ENCODE assay signal across 36 cellular contexts in genomic region chr10:84693006-84693405, GRCh38.
"Had no signal": no experiment of that assay in that cellular context is flagged by ENCODE, and none has a peak within 500 bp of the region (broad histone marks: within the 10 kb centered on the region; RNA-seq: fewer than 3 reads in every experiment).

No MANE protein-coding gene starts in this region.

- H3K4me3 Mint-ChIP-seq: activated B cell treated with CpG ODN at 0.5 μM for 24 hours; activated CD8-positive, alpha-beta memory T cell treated with anti-CD3 and anti-CD28 coated beads, Interleukin-2, amount 10 ng/mL, durations not matched to agents 7 days and 5 days; activated CD8-positive, alpha-beta T cell treated with anti-CD3 and anti-CD28 coated beads, Interleukin-2, amount 10 ng/mL, durations not matched to agents 7 days and 5 days; activated naive CD4-positive, alpha-beta T cell treated with anti-CD3 and anti-CD28 coated beads for 36 hours; activated naive CD4-positive, alpha-beta T cell treated with anti-CD3 and anti-CD28 coated beads, Interleukin-2, amount 50 U/mL, for 24 hours; activated naive CD8-positive, alpha-beta T cell treated with anti-CD3 and anti-CD28 coated beads for 36 hours; activated naive CD8-positive, alpha-beta T cell treated with anti-CD3 and anti-CD28 coated beads, Interleukin-2, amount 50 U/mL, for 24 hours; activated T-helper 1 cell treated with anti-CD3 and anti-CD28 coated beads, Interleukin-12 subunit alpha, Interleukin-12 subunit beta, Interleukin-2, Interleukin-4 antibody, amounts not matched to agents 30 ng/mL and 10 ng/mL and 1 ng/mL, durations not matched to agents 14 hours and 24 hours and 36 hours; T-helper 17 cell; T-helper 2 cell treated with Interferon-gamma antibody and Interleukin-4, amounts not matched to agents 5 μg/mL and 100 μg/mL, for 36 hours had no signal

- H3K4me1 Mint-ChIP-seq: activated B cell treated with CpG ODN at 0.5 μM for 24 hours; activated CD8-positive, alpha-beta memory T cell treated with anti-CD3 and anti-CD28 coated beads, Interleukin-2, amount 10 ng/mL, durations not matched to agents 7 days and 5 days; activated naive CD4-positive, alpha-beta T cell treated with anti-CD3 and anti-CD28 coated beads, Interleukin-2, amount 50 U/mL, for 24 hours; activated naive CD8-positive, alpha-beta T cell treated with anti-CD3 and anti-CD28 coated beads for 36 hours; activated naive CD8-positive, alpha-beta T cell treated with anti-CD3 and anti-CD28 coated beads, Interleukin-2, amount 50 U/mL, for 24 hours; T-helper 17 cell had no signal

- H3K36me3 Mint-ChIP-seq: activated CD8-positive, alpha-beta memory T cell treated with anti-CD3 and anti-CD28 coated beads, Interleukin-2, amount 10 ng/mL, durations not matched to agents 7 days and 5 days; activated naive CD4-positive, alpha-beta T cell treated with anti-CD3 and anti-CD28 coated beads, Interleukin-2, amount 50 U/mL, for 24 hours; activated naive CD8-positive, alpha-beta T cell treated with anti-CD3 and anti-CD28 coated beads for 36 hours had no signal

- H3K27me3 Mint-ChIP-seq: activated CD8-positive, alpha-beta memory T cell treated with anti-CD3 and anti-CD28 coated beads, Interleukin-2, amount 10 ng/mL, durations not matched to agents 7 days and 5 days; activated naive CD8-positive, alpha-beta T cell treated with anti-CD3 and anti-CD28 coated beads for 36 hours had no signal

- H3K27ac Mint-ChIP-seq: activated B cell treated with CpG ODN at 0.5 μM for 24 hours; activated CD8-positive, alpha-beta memory T cell treated with anti-CD3 and anti-CD28 coated beads, Interleukin-2, amount 10 ng/mL, durations not matched to agents 7 days and 5 days; activated CD8-positive, alpha-beta T cell treated with anti-CD3 and anti-CD28 coated beads, Interleukin-2, amount 10 ng/mL, durations not matched to agents 7 days and 5 days; activated naive CD4-positive, alpha-beta T cell treated with anti-CD3 and anti-CD28 coated beads for 36 hours; activated naive CD4-positive, alpha-beta T cell treated with anti-CD3 and anti-CD28 coated beads, Interleukin-2, amount 50 U/mL, for 24 hours; activated naive CD8-positive, alpha-beta T cell treated with anti-CD3 and anti-CD28 coated beads for 36 hours; activated naive CD8-positive, alpha-beta T cell treated with anti-CD3 and anti-CD28 coated beads, Interleukin-2, amount 50 U/mL, for 24 hours; activated T-helper 1 cell treated with anti-CD3 and anti-CD28 coated beads, Interleukin-12 subunit alpha, Interleukin-12 subunit beta, Interleukin-2, Interleukin-4 antibody, amounts not matched to agents 30 ng/mL and 10 ng/mL and 1 ng/mL, durations not matched to agents 14 hours and 24 hours and 36 hours; activated T-helper 2 cell treated with anti-CD3 and anti-CD28 coated beads, Interferon-gamma antibody, Interleukin-2, Interleukin-4, amounts not matched to agents 10 μg/mL and 5 μg/mL and 100 μg/mL, durations not matched to agents 14 hours and 24 hours and 36 hours; T-helper 17 cell; T-helper 2 cell treated with Interferon-gamma antibody and Interleukin-4, amounts not matched to agents 5 μg/mL and 100 μg/mL, for 36 hours had no signal

- H3K27me3 ChIP-seq: adrenal gland, body of pancreas, cardiac muscle cell, colonic mucosa, gastrocnemius medialis had no signal

- H3K27ac ChIP-seq: adrenal gland, body of pancreas, cardiac muscle cell, colonic mucosa, gastrocnemius medialis, heart left ventricle, WERI-Rb-1 had no signal

- ATAC-seq: activated CD4-positive, CD25-positive, alpha-beta regulatory T cell treated with anti-CD3 and anti-CD28 coated beads, Interleukin-2, amount 50 U/mL, for 24 hours; activated CD8-positive, alpha-beta memory T cell treated with anti-CD3 and anti-CD28 coated beads, Interleukin-2, amount 10 ng/mL, durations not matched to agents 7 days and 5 days; activated CD8-positive, alpha-beta T cell treated with anti-CD3 and anti-CD28 coated beads, Interleukin-2, amount 10 ng/mL, durations not matched to agents 7 days and 5 days; activated naive CD8-positive, alpha-beta T cell treated with anti-CD3 and anti-CD28 coated beads, Interleukin-2, amount 50 U/mL, for 24 hours; body of pancreas; esophagus mucosa; gastrocnemius medialis; heart left ventricle; T-helper 17 cell had no signal

- DNase-seq: activated B cell treated with CpG ODN at 0.5 μM for 24 hours; activated CD4-positive, alpha-beta T cell treated with anti-CD3 and anti-CD28 coated beads for 48 hours; activated CD4-positive, alpha-beta T cell treated with anti-CD3 and anti-CD28 coated beads, Interleukin-2, amount 50 U/mL, for 1 hour; activated CD4-positive, alpha-beta T cell treated with anti-CD3 and anti-CD28 coated beads, Interleukin-2, amount 50 U/mL, for 48 hours; activated CD8-positive, alpha-beta memory T cell treated with anti-CD3 and anti-CD28 coated beads, Interleukin-2, amount 10 ng/mL, durations not matched to agents 7 days and 5 days; activated CD8-positive, alpha-beta memory T cell treated with anti-CD3 and anti-CD28 coated beads, Interleukin-2, amount 50 U/mL, for 4 hours; activated CD8-positive, alpha-beta T cell treated with anti-CD3 and anti-CD28 coated beads, Interleukin-2, amount 10 ng/mL, durations not matched to agents 7 days and 5 days; activated effector memory CD4-positive, alpha-beta T cell treated with anti-CD3 and anti-CD28 coated beads, Interleukin-2, amount 50 U/mL, for 16 hours; activated naive CD4-positive, alpha-beta T cell treated with anti-CD3 and anti-CD28 coated beads for 36 hours; activated naive CD8-positive, alpha-beta T cell treated with anti-CD3 and anti-CD28 coated beads for 36 hours; activated naive CD8-positive, alpha-beta T cell treated with anti-CD3 and anti-CD28 coated beads, Interleukin-2, amount 50 U/mL, for 24 hours; activated T-cell treated with anti-CD3 and anti-CD28 coated beads, Interleukin-2, amount 50 U/mL, for 1 hour; activated T-cell treated with anti-CD3 and anti-CD28 coated beads, Interleukin-2, amount 50 U/mL, for 48 hours; adrenal gland; amygdala; aorta; body of pancreas; central memory CD4-positive, alpha-beta T cell; cerebellar nuclear complex; colonic mucosa; effector memory CD4-positive, alpha-beta T cell; foreskin fibroblast; gastrocnemius medialis; glutamatergic neuron; heart left ventricle; T-helper 1 cell; T-helper 17 cell; T1000; WERI-Rb-1 had no signal

- H3K36me3 ChIP-seq: adrenal gland, cardiac muscle cell, colonic mucosa, gastrocnemius medialis, heart left ventricle, WERI-Rb-1 had no signal

- H3K9me3 Mint-ChIP-seq: activated naive CD4-positive, alpha-beta T cell treated with anti-CD3 and anti-CD28 coated beads for 36 hours; activated naive CD4-positive, alpha-beta T cell treated with anti-CD3 and anti-CD28 coated beads, Interleukin-2, amount 50 U/mL, for 24 hours; activated T-helper 1 cell treated with anti-CD3 and anti-CD28 coated beads, Interleukin-12 subunit alpha, Interleukin-12 subunit beta, Interleukin-2, Interleukin-4 antibody, amounts not matched to agents 30 ng/mL and 10 ng/mL and 1 ng/mL, durations not matched to agents 14 hours and 24 hours and 36 hours; activated T-helper 2 cell treated with anti-CD3 and anti-CD28 coated beads, Interferon-gamma antibody, Interleukin-2, Interleukin-4, amounts not matched to agents 10 μg/mL and 5 μg/mL and 100 μg/mL, durations not matched to agents 14 hours and 24 hours and 36 hours; T-helper 2 cell treated with Interferon-gamma antibody and Interleukin-4, amounts not matched to agents 5 μg/mL and 100 μg/mL, for 36 hours had no signal

- H3K4me3 ChIP-seq: adrenal gland, body of pancreas, cardiac muscle cell, colonic mucosa, gastrocnemius medialis, heart left ventricle had no signal
